ENCODE assay signal across 6 cellular contexts in the genomic region with DNA sequence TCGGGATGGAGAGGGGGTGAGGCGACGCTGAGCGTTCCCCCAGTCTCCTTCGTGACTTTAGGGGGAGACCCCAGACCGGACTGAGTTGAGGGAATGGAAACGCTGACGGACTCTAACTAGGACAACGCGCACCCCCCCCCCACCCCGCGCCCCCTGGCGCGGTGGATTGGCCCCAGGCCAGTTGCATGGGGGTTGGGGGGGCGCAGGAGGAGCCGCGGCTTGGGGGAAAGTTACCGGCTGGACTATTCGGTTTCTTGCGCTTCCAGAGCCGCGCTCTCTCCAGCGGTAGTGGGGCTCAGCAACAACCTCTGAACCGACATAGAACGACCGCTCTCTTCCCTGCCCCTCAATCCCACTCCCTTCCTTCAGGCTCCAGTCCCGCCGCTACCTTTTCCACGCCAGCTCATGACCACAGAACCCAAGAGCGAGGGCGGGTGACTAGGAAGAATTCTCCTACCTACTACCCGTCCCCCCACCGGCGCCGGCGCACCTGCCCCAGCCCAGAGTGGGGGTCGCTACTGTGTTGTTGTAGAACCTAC. TPM values are rescaled to one million over a fixed set of nuclear protein-coding genes. Genes with fewer than 3 reads are reported as not detected.
DNase-seq lines count a peak whose midpoint lies in the region; ATAC-seq, FAIRE-seq and TF ChIP-seq lines count a peak whose summit lies in the region.

No MANE protein-coding gene starts in this region.

- FAIRE-seq in pancreas (lab: Jason Lieb, UNC): no peak

- H3K27ac ChIP-seq in colonic mucosa: peak overlapping the region; percentile 94
- peak overlapping the region; percentile 80 to 98 (median 92) for H3K27ac ChIP-seq in pancreas

- H3K36me3 ChIP-seq in colonic mucosa (no peaks in the 10 kb centered on the region), pancreas (no peaks in the 10 kb centered on the region)

- intact Hi-C loops in colonic mucosa (cut with DNase I): no loop called here
- intact Hi-C loops in pancreas (cut with DNase I): no loop called here

- H3K9me3 ChIP-seq in colonic mucosa (no peaks in the 10 kb centered on the region), pancreas (no peaks in the 10 kb centered on the region)

- DNase-seq in AG09309 (ENCODE audit: low read depth): no peak
- DNase-seq in NCI-H1092 treated with DMSO at 0.1 percent for 48 hours (lab: John Stamatoyannopoulos, UW): peak; percentile 54
- DNase-seq in colonic mucosa: peak; percentile 52
- peak in 2 of 6 donors; percentile 63 to 70 for DNase-seq in pancreas
- DNase-seq in foreskin melanocyte: no peak
- no peak for DNase-seq in iPS-NIHi7 (ENCODE audit: extremely low spot score)

- TF ChIP-seq CTCF in AG09309 (IDR thresholded peaks at IDR 0.05; ENCODE audit: control insufficient read depth, insufficient read depth, low read depth, low read length, missing control alignments) (no peak), colonic mucosa (IDR thresholded peaks at IDR 0.05) (no peak), pancreas (IDR thresholded peaks at IDR 0.05) (no peak)

- ATAC-seq in pancreas: no peak

- H3K4me3 ChIP-seq in AG09309 (ENCODE audit: control insufficient read depth, low read depth, low read length) (peak overlapping the region; percentile 88), colonic mucosa (peak overlapping the region; percentile 83), pancreas (peak overlapping the region; percentile 58 to 87 (median 70))

- WGBS in pancreas, 2 donors: 0 to 1% methylated on average over 28 to 37 of the region's 37 CpGs

- H3K4me1 ChIP-seq in colonic mucosa (peaks cover 34% of the 10 kb centered on the region), pancreas (peaks cover 27 to 53% (median 27%) of the 10 kb centered on the region in 3 donors)

- H3K27me3 ChIP-seq in colonic mucosa: no peaks in the 10 kb centered on the region
- H3K27me3 ChIP-seq in pancreas: no peaks in the 10 kb centered on the region

- peak overlapping the region; percentile 97 to 100 for H3K9ac ChIP-seq in colonic mucosa (ENCODE audit: low read depth in 2 of 2, low read length in 2 of 2)

RNA-seq across cellular contexts. Expression of gene ZBTB7B, which starts 0.7 kb away (rescaled TPM):
- total RNA-seq in colonic mucosa: 100 to 1,000 TPM; 185 to 205 TPM
- 10 to 100 TPM; 24.5 to 38.4 (median 37.2) TPM for total RNA-seq in pancreas
- polyA plus RNA-seq in pancreas: 10 to 100 TPM; 19.8 to 31.8 TPM

RNA-seq across cellular contexts. Expression of gene LENEP, which starts 9.9 kb away (rescaled TPM):
- not detected for total RNA-seq in colonic mucosa
- total RNA-seq in pancreas: under 1 TPM in 1 of 6 donors, not detected in 5; 0.29 TPM
- not detected for polyA plus RNA-seq in pancreas

RNA-seq across cellular contexts. Expression of gene FLAD1, which starts 20.2 kb away (rescaled TPM):
- 10 to 100 TPM; 28.2 to 46.1 TPM for total RNA-seq in colonic mucosa
- total RNA-seq in pancreas: 10 to 100 TPM in 4 of 6 donors, 1 to 10 TPM in 2; 8.3 to 14.1 (median 11.9) TPM
- 10 to 100 TPM; 22.6 to 28.6 TPM for polyA plus RNA-seq in pancreas

RNA-seq across cellular contexts. Expression of gene CKS1B, which starts 28.8 kb away (rescaled TPM):
- total RNA-seq in colonic mucosa (10 to 100 TPM; 49.5 to 76.5 TPM), pancreas (10 to 100 TPM in 3 of 6 donors, 1 to 10 TPM in 3; 6.7 to 12.0 (median 10.2) TPM)
- polyA plus RNA-seq in pancreas: 10 to 100 TPM in 1 of 2 donors, 1 to 10 TPM in 1; 6.7 to 19.5 TPM

RNA-seq across cellular contexts. Expression of gene DCST2, which starts 30.3 kb away (rescaled TPM):
- 1 to 10 TPM; 1.7 to 1.9 TPM for total RNA-seq in colonic mucosa
- total RNA-seq in pancreas: under 1 TPM; 0.12 to 0.94 (median 0.22) TPM
- 1 to 10 TPM; 3.9 to 5.1 TPM for polyA plus RNA-seq in pancreas

Comparison
In these comparisons a context has a peak if more than half of its experiments do, and no peak if none do; other contexts are left out.
1. DNase-seq: peak in NCI-H1092 treated with DMSO at 0.1 percent for 48 hours (single experiment) and colonic mucosa (single experiment); none in AG09309 (single experiment), foreskin melanocyte (single experiment) and iPS-NIHi7 (single experiment).
2. RNA of gene ZBTB7B, which starts 0.7 kb away (total RNA-seq): 185 to 205 TPM in colonic mucosa; 24.5 to 38.4 TPM in pancreas; every median in the first group is over 4 times any median in the second.
3. Peak in every context shown above with its lines, with median percentiles within 50 percentile points of each other: H3K4me3 ChIP-seq.